Comparison of ENCODE assay signal across 1 cellular context in genomic region chr14:35292051-35292769, GRCh38.
TF ChIP-seq lines count a peak whose summit lies in the region.

Gene PSMA6, plus strand, starts transcription at chr14:35292382. Its CDS starts 95 bp downstream, at chr14:35292477.

TF ChIP-seq in HEK293, 187 proteins besides CTCF, POLR2A, EP300 and RAD21 (continued from another document):
- no peak for TF ChIP-seq REST (tag by site-specific recombination; IDR thresholded peaks at IDR 0.05)
- TF ChIP-seq ZNF549 (tag by site-specific recombination; IDR thresholded peaks at IDR 0.05), result no peak
- TF ChIP-seq ZBTB8A (tag by site-specific recombination; IDR thresholded peaks at IDR 0.05), result peak; percentile 59
- peak; percentile 74 for TF ChIP-seq ZNF2 (tag by site-specific recombination; IDR thresholded peaks at IDR 0.05)
- no peak for TF ChIP-seq ZNF362 (tag by site-specific recombination; IDR thresholded peaks at IDR 0.05)
- TF ChIP-seq SETDB1 (IDR thresholded peaks at IDR 0.05; ENCODE audit: insufficient read length, low read length), result no peak
- no peak for TF ChIP-seq KLF10 (tag by site-specific recombination; IDR thresholded peaks at IDR 0.05)
- TF ChIP-seq ZBTB17 (tag by site-specific recombination; IDR thresholded peaks at IDR 0.05), result peak; percentile 96
- TF ChIP-seq ATF2 (tag by site-specific recombination; IDR thresholded peaks at IDR 0.05; ENCODE audit: low read depth), result no peak
